In the genomic region with DNA sequence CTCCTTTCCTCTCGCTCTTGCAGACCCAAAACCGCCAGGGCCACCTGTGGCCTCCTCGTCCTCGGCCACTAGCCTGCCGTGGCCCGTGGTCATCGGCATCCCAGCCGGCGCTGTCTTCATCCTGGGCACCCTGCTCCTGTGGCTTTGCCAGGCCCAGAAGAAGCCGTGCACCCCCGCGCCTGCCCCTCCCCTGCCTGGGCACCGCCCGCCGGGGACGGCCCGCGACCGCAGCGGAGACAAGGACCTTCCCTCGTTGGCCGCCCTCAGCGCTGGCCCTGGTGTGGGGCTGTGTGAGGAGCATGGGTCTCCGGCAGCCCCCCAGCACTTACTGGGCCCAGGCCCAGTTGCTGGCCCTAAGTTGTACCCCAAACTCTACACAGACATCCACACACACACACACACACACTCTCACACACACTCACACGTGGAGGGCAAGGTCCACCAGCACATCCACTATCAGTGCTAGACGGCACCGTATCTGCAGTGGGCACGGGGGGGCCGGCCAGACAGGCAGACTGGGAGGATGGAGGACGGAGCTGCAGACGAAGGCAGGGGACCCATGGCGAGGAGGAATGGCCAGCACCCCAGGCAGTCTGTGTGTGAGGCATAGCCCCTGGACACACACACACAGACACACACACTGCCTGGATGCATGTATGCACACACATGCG, we compare ENCODE assay signal across 22 cellular contexts. TPM values are rescaled to one million over a fixed set of nuclear protein-coding genes. Genes with fewer than 3 reads are reported as not detected.
DNase-seq lines count a peak whose midpoint lies in the region; ATAC-seq, FAIRE-seq and TF ChIP-seq lines count a peak whose summit lies in the region.
"Had no signal": no experiment of that assay in that cellular context is flagged by ENCODE, and none has a peak within 500 bp of the region (broad histone marks: within the 10 kb centered on the region; RNA-seq: fewer than 3 reads in every experiment).

No MANE protein-coding gene starts in this region.

- no peaks in the 10 kb centered on the region for H3K27me3 Mint-ChIP-seq in CD4-positive, alpha-beta T cell
- H3K27me3 Mint-ChIP-seq in endodermal cell (ENCODE audit: insufficient read depth) = no peaks in the 10 kb centered on the region

- 93% methylated on average over 18 of the region's 33 CpGs for WGBS in K562 (ENCODE audit: insufficient coverage, low coverage, missing lambda C conversion rate)
- no CpG with 5 or more reads among the region's 33 CpGs for WGBS in trophoblast cell (ENCODE audit: extremely low coverage, insufficient coverage, insufficient read length)
- WGBS in endodermal cell (ENCODE audit: insufficient coverage in 1 of 2, insufficient read length in 1 of 2), 2 experiments = 83 to 97% methylated on average over 8 to 33 of the region's 33 CpGs
- WGBS in heart left ventricle, 4 donors = 90 to 95% (median 92%) methylated on average over 28 to 33 of the region's 33 CpGs

- no peak for TF ChIP-seq RAD21 in K562 (CRISPR knock-in tag; conservative IDR thresholded peaks at IDR 0.05 in 1 of 2, IDR thresholded peaks at IDR 0.05 in 1 of 2)

- H2BK120ac ChIP-seq in trophoblast cell (ENCODE audit: insufficient read depth, low read length, poor library complexity) = no peak overlapping the region

- in situ Hi-C loops in K562 (cut with MboI) = no loop called here

- no peak overlapping the region for H2BK12ac ChIP-seq in trophoblast cell (ENCODE audit: low read length)

- no peaks in the 10 kb centered on the region for H3K27me3 ChIP-seq in CD4-positive, alpha-beta T cell (ENCODE audit: control insufficient read depth, insufficient read depth, low read length)
- H3K27me3 ChIP-seq in K562 (ENCODE audit: control insufficient read depth in 2 of 2, insufficient read depth in 2 of 2, low read length in 2 of 2) (no peaks in the 10 kb centered on the region), trophoblast cell (ENCODE audit: insufficient read depth, low read length) (no peaks in the 10 kb centered on the region), endodermal cell (ENCODE audit: control insufficient read depth, insufficient read depth, low read length, poor library complexity, severe bottlenecking) (no peaks in the 10 kb centered on the region), heart left ventricle (peaks cover 0 to 13% (median 0%) of the 10 kb centered on the region in 9 donors)
- H3K27me3 ChIP-seq: SJSA1 had no signal

- H3K4me3 ChIP-seq in HEK293 (ENCODE audit: low read depth, low read length) (no peak overlapping the region), K562 (no peak overlapping the region), trophoblast cell (ENCODE audit: low read depth, low read length) (peak overlapping the region; percentile 17), endodermal cell (ENCODE audit: low read length) (no peak overlapping the region), heart left ventricle (no peak overlapping the region)
- H3K4me3 ChIP-seq: SJSA1 had no signal

- no peak for TF ChIP-seq POLR2A in K562 (conservative IDR thresholded peaks at IDR 0.05)
- TF ChIP-seq POLR2A in heart left ventricle (IDR thresholded peaks at IDR 0.05) = no peak

- BruUV-seq in K562 (replicated peaks; lab: Mats Ljungman, UMichigan) = TSS peak; percentile 57

- no peak overlapping the region for H3K14ac ChIP-seq in trophoblast cell (ENCODE audit: low read length)

- H3K9me3 ChIP-seq in CD4-positive, alpha-beta T cell (ENCODE audit: control insufficient read depth, low read length) = no peaks in the 10 kb centered on the region
- H3K9me3 ChIP-seq in HEK293 (ENCODE audit: control insufficient read depth, insufficient read depth, low read depth, low read length) (no peaks in the 10 kb centered on the region), K562 (replicated peaks; ENCODE audit: control insufficient read depth, insufficient read depth, low read depth, low read length) (no peaks in the 10 kb centered on the region; the same call in 1 of the 2 replicates), trophoblast cell (ENCODE audit: insufficient read depth, low read depth, low read length) (peaks cover 10% of the 10 kb centered on the region), endodermal cell (ENCODE audit: control insufficient read depth, low read length) (no peaks in the 10 kb centered on the region), heart left ventricle (no peaks in the 10 kb centered on the region)
- H3K9me3 ChIP-seq: SJSA1 had no signal

- H3K9ac ChIP-seq in K562 (ENCODE audit: insufficient read depth in 1 of 2, low read depth in 2 of 2, low read length in 2 of 2) = no peak overlapping the region
- no peak overlapping the region for H3K9ac ChIP-seq in trophoblast cell (ENCODE audit: low read length)
- H3K9ac ChIP-seq in endodermal cell (ENCODE audit: extremely low read depth, low read length, poor library complexity, severe bottlenecking) = no peak overlapping the region
- H3K9ac ChIP-seq: KMS-11 had no signal

- no peaks in the 10 kb centered on the region for H4K20me1 ChIP-seq in K562 (replicated peaks; ENCODE audit: control insufficient read depth, insufficient read depth, low read length)

- POLR2A ChIA-PET in CD4-positive, alpha-beta T cell (lab: Charles Lee) = no interaction called here
- POLR2A ChIA-PET in HEK293 (lab: Yijun Ruan, JAX) = no interaction called here
- POLR2A ChIA-PET in K562 (lab: Yijun Ruan, JAX) = interaction anchor here (1.1 kb wide), 1 partner anchor 10 kb away, joined by 4 read pairs; no protein-coding TSS in a partner anchor

- H3K4me1 Mint-ChIP-seq in CD4-positive, alpha-beta T cell (ENCODE audit: low read depth) = peaks cover 13% of the 10 kb centered on the region
- no peaks in the 10 kb centered on the region for H3K4me1 Mint-ChIP-seq in endodermal cell

- H3K79me1 ChIP-seq in trophoblast cell (ENCODE audit: low read length) = no peaks in the 10 kb centered on the region

- H3K79me2 ChIP-seq in K562 (ENCODE audit: control insufficient read depth, insufficient read depth, low read length) = no peaks in the 10 kb centered on the region
- peaks cover 1% of the 10 kb centered on the region for H3K79me2 ChIP-seq in trophoblast cell (ENCODE audit: control insufficient read depth, insufficient read depth, low read length, poor library complexity)

- peaks cover 0 to 21% of the 10 kb centered on the region in 2 experiments; a peak in 1 of 3 replicates for H3K36me3 ChIP-seq in HEK293 (ENCODE audit: control insufficient read depth in 2 of 2, insufficient read depth in 1 of 2, low read length in 2 of 2)
- H3K36me3 ChIP-seq in K562 (ENCODE audit: control insufficient read depth, insufficient read depth, low read length) = peaks cover 29% of the 10 kb centered on the region; the same call in 2 of the 3 replicates
- peaks cover 13 to 19% of the 10 kb centered on the region in 2 experiments for H3K36me3 ChIP-seq in trophoblast cell (ENCODE audit: control insufficient read depth in 1 of 2, insufficient read depth in 2 of 2, low read length in 2 of 2)
- peaks cover 13% of the 10 kb centered on the region for H3K36me3 ChIP-seq in endodermal cell (ENCODE audit: control insufficient read depth, insufficient read depth, low read length)
- H3K36me3 ChIP-seq in heart left ventricle = peaks cover 0 to 16% (median 0%) of the 10 kb centered on the region in 9 donors

- no peak for ATAC-seq in CD4-positive, alpha-beta T cell (ENCODE audit: poor library complexity)
- ATAC-seq in K562 = no peak
- ATAC-seq in GM18498 (IDR thresholded peaks at IDR 0.05; ENCODE audit: unreplicated experiment) = no peak
- no peak for ATAC-seq in heart left ventricle

- no peak overlapping the region for H4K12ac ChIP-seq in trophoblast cell (ENCODE audit: low read depth, low read length)

- no peaks in the 10 kb centered on the region for H3K4me1 ChIP-seq in HEK293 (ENCODE audit: control insufficient read depth, insufficient read depth, low read length)
- H3K4me1 ChIP-seq in K562 (replicated peaks in 1 of 2; ENCODE audit: control insufficient read depth in 2 of 2, insufficient read depth in 2 of 2, low read length in 2 of 2) = peaks cover 0 to 62% of the 10 kb centered on the region in 2 experiments; a peak in 3 of 5 replicates
- H3K4me1 ChIP-seq in trophoblast cell (ENCODE audit: control insufficient read depth in 1 of 2, insufficient read depth in 2 of 2, low read length in 2 of 2) = peaks cover 6 to 11% of the 10 kb centered on the region in 2 experiments
- no peaks in the 10 kb centered on the region for H3K4me1 ChIP-seq in endodermal cell (ENCODE audit: control insufficient read depth, insufficient read depth, low read length)
- peaks cover 0 to 12% (median 0%) of the 10 kb centered on the region in 12 donors for H3K4me1 ChIP-seq in heart left ventricle

- H3K27ac ChIP-seq in CD4-positive, alpha-beta T cell (ENCODE audit: low read depth, low read length) = no peak overlapping the region
- H3K27ac ChIP-seq in HEK293 (ENCODE audit: extremely low read depth, low read depth, low read length) (no peak overlapping the region), K562 (ENCODE audit: extremely low read depth, low read depth, low read length) (no peak overlapping the region), trophoblast cell (ENCODE audit: low read depth, low read length) (no peak overlapping the region), endodermal cell (ENCODE audit: low read depth, low read length) (no peak overlapping the region), heart left ventricle (no peak overlapping the region)
- H3K27ac ChIP-seq: KMS-11, SJSA1 had no signal

- H3K9me1 ChIP-seq in K562 (ENCODE audit: control insufficient read depth, insufficient read depth, low read length) = no peaks in the 10 kb centered on the region

- H3K4ac ChIP-seq in trophoblast cell (ENCODE audit: low read depth, low read length) = no peak overlapping the region

- H2AK5ac ChIP-seq in trophoblast cell (ENCODE audit: low read length) = no peak overlapping the region

- DNase-seq in CD4-positive, alpha-beta T cell = no peak
- no peak for DNase-seq in K562 (ENCODE audit: extremely low read depth in 1 of 4, low spot score in 3 of 4)
- DNase-seq in trophoblast cell = no peak
- no peak for DNase-seq in endodermal cell
- no peak for DNase-seq in heart left ventricle
- DNase-seq: Calu3, DMS79 treated with DMSO at 0.1 percent for 48 hours, GF-D8, HFFc6, IMR-90, MM.1S, NCI-H2029, NCI-H446, NCI-H524 treated with DMSO at 0.1 percent for 48 hours, NCI-H774, Right ventricle myocardium superior had no signal

- H3K9me3 Mint-ChIP-seq in CD4-positive, alpha-beta T cell = no peaks in the 10 kb centered on the region
- H3K9me3 Mint-ChIP-seq in endodermal cell = no peaks in the 10 kb centered on the region
- H3K9me3 Mint-ChIP-seq: HFFc6 had no signal

- H3K36me3 Mint-ChIP-seq in CD4-positive, alpha-beta T cell (ENCODE audit: low read depth) = peaks cover 10% of the 10 kb centered on the region
- H3K36me3 Mint-ChIP-seq in endodermal cell (ENCODE audit: low read depth) = peaks cover 22% of the 10 kb centered on the region

- peak overlapping the region; percentile 65 for H3K27ac Mint-ChIP-seq in CD4-positive, alpha-beta T cell
- no peak overlapping the region for H3K27ac Mint-ChIP-seq in endodermal cell
- H3K27ac Mint-ChIP-seq: CD14-positive monocyte, HFFc6 had no signal

- H4K91ac ChIP-seq in trophoblast cell (ENCODE audit: low read depth, low read length) = no peak overlapping the region

- no peak overlapping the region for H3K4me2 ChIP-seq in K562 (ENCODE audit: insufficient read depth, low read length)
- no peak overlapping the region for H3K4me2 ChIP-seq in trophoblast cell (ENCODE audit: low read length)
- H3K4me2 ChIP-seq: KMS-11 had no signal

- TF ChIP-seq EP300 in K562 (IDR thresholded peaks at IDR 0.05; ENCODE audit: low read length) = no peak

- H3K23ac ChIP-seq in trophoblast cell (ENCODE audit: low read length) = peak overlapping the region; percentile 44

- no peak overlapping the region for H3K4me3 Mint-ChIP-seq in CD4-positive, alpha-beta T cell
- no peak overlapping the region for H3K4me3 Mint-ChIP-seq in endodermal cell
- H3K4me3 Mint-ChIP-seq: CD14-positive monocyte, HFFc6 had no signal

- no peak overlapping the region for H2BK5ac ChIP-seq in trophoblast cell (ENCODE audit: low read depth, low read length, poor library complexity)

- no peak overlapping the region for H3K18ac ChIP-seq in trophoblast cell (ENCODE audit: low read length)

- CTCF ChIA-PET in CD4-positive, alpha-beta T cell (lab: Charles Lee) = no interaction called here
- CTCF ChIA-PET in HEK293 (lab: Yijun Ruan, JAX) (no interaction called here), K562 (lab: Yijun Ruan, JAX; ENCODE audit: low intra/inter-chr PET ratio) (no interaction called here)

- TF ChIP-seq CTCF in CD4-positive, alpha-beta T cell (IDR thresholded peaks at IDR 0.05) = no peak
- TF ChIP-seq CTCF in HEK293 (tag by site-specific recombination; IDR thresholded peaks at IDR 0.05) (no peak), K562 (IDR thresholded peaks at IDR 0.05 in 2 of 3, conservative IDR thresholded peaks at IDR 0.05 in 1 of 3; ENCODE audit: insufficient read depth in 2 of 3, low read depth in 1 of 3, low read length in 3 of 3) (no peak), endodermal cell (conservative IDR thresholded peaks at IDR 0.05) (no peak), heart left ventricle (IDR thresholded peaks at IDR 0.05) (no peak)

- no peak overlapping the region for H4K8ac ChIP-seq in trophoblast cell (ENCODE audit: low read depth, low read length)

- no peak overlapping the region for H2AFZ ChIP-seq in K562 (ENCODE audit: low read depth, low read length)
- no peak overlapping the region for H2AFZ ChIP-seq in trophoblast cell (ENCODE audit: insufficient read depth, low read length, poor library complexity)

- intact Hi-C loops in CD4-positive, alpha-beta T cell (cut with DNase I, micrococcal nuclease) = no loop called here
- intact Hi-C loops in K562 (cut with micrococcal nuclease) = no loop called here
- intact Hi-C loops in heart left ventricle (cut with DNase I) = no loop called here

- FAIRE-seq in K562 (lab: Jason Lieb, UNC) = no peak

RNA-seq across cellular contexts. Expression of a gene that starts 13.6 kb away (rescaled TPM):
- 10 to 100 TPM; 21.8 to 25.0 TPM for total RNA-seq in CD4-positive, alpha-beta T cell
- 24.3 and 107 TPM in 2 replicates for total RNA-seq in K562 (2011; cell fraction: chromatin; rRNA removed; ENCODE audit: low replicate concordance)
- 71.6 and 76.2 TPM in 2 replicates for total RNA-seq in K562 (2011; cell fraction: nucleolus; rRNA removed)
- 78.9 and 124 TPM in 2 replicates for total RNA-seq in K562 (2011; cell fraction: nucleoplasm; rRNA removed)
- total RNA-seq in K562 (2014; rRNA removed) = 21.6 and 30.7 TPM in 2 replicates
- 5.3 and 7.1 TPM in 2 replicates for total RNA-seq in K562 (2014; rRNA removed; fragmentation: Illumina TruSeq; extraction: Trizol)
- 10.4 and 11.4 TPM in 2 replicates for total RNA-seq in K562 (2015; rRNA removed; fragmentation: Illumina TruSeq; extraction: Trizol)
- total RNA-seq in K562 (2021) = 45.6 and 49.9 TPM in 2 replicates
- 14.6 and 18.3 TPM in 2 replicates for polyA plus RNA-seq in K562 (2011; rRNA removed)
- polyA plus RNA-seq in K562 (2011; cell fraction: cytosol; rRNA removed) = 39.0 and 72.2 TPM in 2 replicates
- 55.9 and 72.5 TPM in 2 replicates for polyA plus RNA-seq in K562 (2011; cell fraction: nucleus; rRNA removed)
- 28.5 and 35.1 TPM in 2 replicates for polyA plus RNA-seq in K562 (2012)
- polyA plus RNA-seq in K562 (2014; fragmentation: Illumina TruSeq; extraction: Trizol) = 17.1 and 25.2 TPM in 2 replicates
- polyA plus RNA-seq in K562 (2014; fragmentation: Nextera tagmentation; extraction: Ambion mirVana) = under 1 TPM; 0.34 to 0.53 TPM
- 15.1 and 15.6 TPM in 2 replicates for polyA plus RNA-seq in K562 (2014; rRNA removed)
- 73.8 and 144 TPM in 2 replicates for polyA minus RNA-seq in K562 (2011; rRNA and poly(A)+ RNA removed)
- 42.8 and 52.2 TPM in 2 replicates for polyA minus RNA-seq in K562 (2011; cell fraction: cytosol; rRNA and poly(A)+ RNA removed)
- polyA minus RNA-seq in K562 (2011; cell fraction: nucleus; rRNA and poly(A)+ RNA removed) = 20.8 and 21.0 TPM in 2 replicates
- 17.6 and 18.3 TPM in 2 replicates for polyA plus RNA-seq in trophoblast cell (2013)
- 10 to 100 TPM; 51.0 to 93.3 TPM for total RNA-seq in endodermal cell
- polyA plus RNA-seq in endodermal cell (2013, experiment 1 of 2) = 33.2 TPM
- 31.8 TPM for polyA plus RNA-seq in endodermal cell (2013, experiment 2 of 2)
- total RNA-seq in heart left ventricle = 10 to 100 TPM; 23.6 to 90.7 (median 30.6) TPM
- 10 to 100 TPM; 26.9 to 47.1 TPM for polyA plus RNA-seq in heart left ventricle

RNA-seq across cellular contexts. Expression of a gene that starts 31.8 kb away (rescaled TPM):
- not detected for total RNA-seq in CD4-positive, alpha-beta T cell
- 5.5 and 11.7 TPM in 2 replicates for total RNA-seq in K562 (2011; cell fraction: chromatin; rRNA removed; ENCODE audit: low replicate concordance)
- 8.4 and 9.3 TPM in 2 replicates for total RNA-seq in K562 (2011; cell fraction: nucleolus; rRNA removed)
- 4.1 and 4.2 TPM in 2 replicates for total RNA-seq in K562 (2011; cell fraction: nucleoplasm; rRNA removed)
- total RNA-seq in K562 (2014; rRNA removed) (1.6 TPM in 2 replicates), K562 (2014; rRNA removed; fragmentation: Illumina TruSeq; extraction: Trizol) (0.40 and 0.96 TPM in 2 replicates), K562 (2015; rRNA removed; fragmentation: Illumina TruSeq; extraction: Trizol) (1.8 and 2.2 TPM in 2 replicates), K562 (2021) (3.1 and 4.2 TPM in 2 replicates), endodermal cell (1 to 10 TPM in 1 of 2 donors, under 1 TPM in 1; 0.55 to 1.0 TPM), heart left ventricle (under 1 TPM in 4 of 9 donors, not detected in 5; 0.19 to 0.27 (median 0.25) TPM)
- polyA plus RNA-seq in K562 (2011; rRNA removed) (0.95 and 2.0 TPM in 2 replicates), K562 (2014; fragmentation: Illumina TruSeq; extraction: Trizol) (0.56 and 0.69 TPM in 2 replicates), K562 (2014; fragmentation: Nextera tagmentation; extraction: Ambion mirVana) (under 1 TPM; 0.11 to 0.24 TPM), K562 (2014; rRNA removed) (1.4 and 2.1 TPM in 2 replicates), heart left ventricle (under 1 TPM; 0.03 to 0.27 TPM)
- polyA plus RNA-seq in K562 (2011; cell fraction: cytosol; rRNA removed) = 1.0 and 2.7 TPM in 2 replicates
- 9.1 and 12.1 TPM in 2 replicates for polyA plus RNA-seq in K562 (2011; cell fraction: nucleus; rRNA removed)
- polyA plus RNA-seq in K562 (2012) = 4.4 and 8.2 TPM in 2 replicates
- 0.51 and 0.74 TPM in 2 replicates for polyA minus RNA-seq in K562 (2011; rRNA and poly(A)+ RNA removed)
- polyA minus RNA-seq in K562 (2011; cell fraction: cytosol; rRNA and poly(A)+ RNA removed) = 1.7 TPM in 2 replicates
- polyA minus RNA-seq in K562 (2011; cell fraction: nucleus; rRNA and poly(A)+ RNA removed) = 3.9 and 6.3 TPM in 2 replicates
- 0.10 TPM in 1 of 2 replicates, not detected in the other for polyA plus RNA-seq in trophoblast cell (2013)
- 0.21 TPM for polyA plus RNA-seq in endodermal cell (2013, experiment 1 of 2)
- 0.08 TPM for polyA plus RNA-seq in endodermal cell (2013, experiment 2 of 2)
- total RNA-seq: IMR-90, RPMI7951, SJSA1 had no signal

RNA-seq across cellular contexts. Expression of a gene that starts 38.2 kb away (rescaled TPM):
- 10 to 100 TPM; 70.2 to 77.8 TPM for total RNA-seq in CD4-positive, alpha-beta T cell
- total RNA-seq in K562 (2011; cell fraction: chromatin; rRNA removed; ENCODE audit: low replicate concordance) = 7.8 and 35.6 TPM in 2 replicates
- 35.8 and 36.4 TPM in 2 replicates for total RNA-seq in K562 (2011; cell fraction: nucleolus; rRNA removed)
- total RNA-seq in K562 (2011; cell fraction: nucleoplasm; rRNA removed) = 12.5 and 18.8 TPM in 2 replicates
- total RNA-seq in K562 (2014; rRNA removed) = 9.9 and 10.1 TPM in 2 replicates
- 0.26 and 0.69 TPM in 2 replicates for total RNA-seq in K562 (2014; rRNA removed; fragmentation: Illumina TruSeq; extraction: Trizol)
- 3.1 and 4.8 TPM in 2 replicates for total RNA-seq in K562 (2015; rRNA removed; fragmentation: Illumina TruSeq; extraction: Trizol)
- total RNA-seq in K562 (2021) = 13.6 and 16.1 TPM in 2 replicates
- 1.2 and 2.2 TPM in 2 replicates for polyA plus RNA-seq in K562 (2011; rRNA removed)
- 0.90 and 2.8 TPM in 2 replicates for polyA plus RNA-seq in K562 (2011; cell fraction: cytosol; rRNA removed)
- polyA plus RNA-seq in K562 (2011; cell fraction: nucleus; rRNA removed) = 34.5 and 72.8 TPM in 2 replicates
- polyA plus RNA-seq in K562 (2012) = 9.8 and 26.2 TPM in 2 replicates
- polyA plus RNA-seq in K562 (2014; fragmentation: Illumina TruSeq; extraction: Trizol) = 0.30 and 1.2 TPM in 2 replicates
- under 1 TPM; 0.04 to 0.13 TPM for polyA plus RNA-seq in K562 (2014; fragmentation: Nextera tagmentation; extraction: Ambion mirVana)
- 11.2 and 14.1 TPM in 2 replicates for polyA plus RNA-seq in K562 (2014; rRNA removed)
- polyA minus RNA-seq in K562 (2011; rRNA and poly(A)+ RNA removed) = 0.36 and 0.70 TPM in 2 replicates
- 7.3 and 13.7 TPM in 2 replicates for polyA minus RNA-seq in K562 (2011; cell fraction: cytosol; rRNA and poly(A)+ RNA removed)
- polyA minus RNA-seq in K562 (2011; cell fraction: nucleus; rRNA and poly(A)+ RNA removed) = 10.0 and 12.1 TPM in 2 replicates
- polyA plus RNA-seq in trophoblast cell (2013) = 2.0 and 2.2 TPM in 2 replicates
- 10 to 100 TPM; 22.4 to 25.6 TPM for total RNA-seq in endodermal cell
- 4.3 TPM for polyA plus RNA-seq in endodermal cell (2013, experiment 1 of 2)
- polyA plus RNA-seq in endodermal cell (2013, experiment 2 of 2) = 3.6 TPM
- total RNA-seq in heart left ventricle = 10 to 100 TPM in 3 of 9 donors, 1 to 10 TPM in 6; 5.0 to 17.4 (median 6.9) TPM
- polyA plus RNA-seq in heart left ventricle = 1 to 10 TPM; 3.2 to 6.8 TPM

RNA-seq across cellular contexts. Expression of a gene that starts 51.6 kb away (rescaled TPM):
- 10 to 100 TPM; 17.6 to 19.2 TPM for total RNA-seq in CD4-positive, alpha-beta T cell
- total RNA-seq in K562 (2011; cell fraction: chromatin; rRNA removed; ENCODE audit: low replicate concordance) = 27.1 and 96.1 TPM in 2 replicates
- 70.2 and 86.6 TPM in 2 replicates for total RNA-seq in K562 (2011; cell fraction: nucleolus; rRNA removed)
- total RNA-seq in K562 (2011; cell fraction: nucleoplasm; rRNA removed) = 28.7 and 35.0 TPM in 2 replicates
- total RNA-seq in K562 (2014; rRNA removed) (17.0 and 19.1 TPM in 2 replicates), K562 (2014; rRNA removed; fragmentation: Illumina TruSeq; extraction: Trizol) (1.2 and 1.7 TPM in 2 replicates), K562 (2015; rRNA removed; fragmentation: Illumina TruSeq; extraction: Trizol) (6.1 and 6.3 TPM in 2 replicates), K562 (2021) (18.4 and 22.0 TPM in 2 replicates), endodermal cell (10 to 100 TPM; 26.3 to 31.1 TPM), heart left ventricle (1 to 10 TPM; 3.2 to 7.3 (median 4.4) TPM)
- polyA plus RNA-seq in K562 (2011; rRNA removed) (5.6 and 6.8 TPM in 2 replicates), K562 (2014; fragmentation: Illumina TruSeq; extraction: Trizol) (2.6 and 7.3 TPM in 2 replicates), K562 (2014; fragmentation: Nextera tagmentation; extraction: Ambion mirVana) (under 1 TPM; 0.17 to 0.27 TPM), K562 (2014; rRNA removed) (15.3 and 15.7 TPM in 2 replicates), heart left ventricle (1 to 10 TPM; 2.6 to 3.7 TPM)
- 5.6 and 16.4 TPM in 2 replicates for polyA plus RNA-seq in K562 (2011; cell fraction: cytosol; rRNA removed)
- polyA plus RNA-seq in K562 (2011; cell fraction: nucleus; rRNA removed) = 86.6 and 144 TPM in 2 replicates
- polyA plus RNA-seq in K562 (2012) = 13.1 and 23.6 TPM in 2 replicates
- polyA minus RNA-seq in K562 (2011; rRNA and poly(A)+ RNA removed) = 1.9 and 2.5 TPM in 2 replicates
- 5.5 and 7.7 TPM in 2 replicates for polyA minus RNA-seq in K562 (2011; cell fraction: cytosol; rRNA and poly(A)+ RNA removed)
- polyA minus RNA-seq in K562 (2011; cell fraction: nucleus; rRNA and poly(A)+ RNA removed) = 17.1 and 17.2 TPM in 2 replicates
- 4.2 TPM in 2 replicates for polyA plus RNA-seq in trophoblast cell (2013)
- 7.8 TPM for polyA plus RNA-seq in endodermal cell (2013, experiment 1 of 2)
- 8.3 TPM for polyA plus RNA-seq in endodermal cell (2013, experiment 2 of 2)
